Comparison of ENCODE assay signal across 19 cellular contexts in the genomic region with DNA sequence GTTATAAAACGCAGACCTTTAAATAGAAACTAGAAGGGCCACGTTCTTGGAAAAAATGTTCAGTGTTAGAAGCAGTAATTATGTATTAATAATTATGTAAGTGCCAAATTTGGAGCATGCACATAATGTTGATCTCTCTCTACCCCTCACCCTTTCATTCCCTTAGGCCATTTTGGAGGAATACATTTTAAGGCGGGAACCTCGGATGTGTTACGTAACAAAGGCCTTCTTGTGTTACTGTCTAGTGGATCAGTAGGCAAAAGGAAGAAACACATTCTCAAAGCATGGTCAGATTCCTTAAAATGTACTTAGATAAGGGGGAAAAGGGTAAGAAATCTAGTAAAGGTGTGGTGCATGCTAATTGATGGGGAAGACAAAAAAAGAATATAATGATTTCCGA. TPM values are rescaled to one million over a fixed set of nuclear protein-coding genes. Genes with fewer than 3 reads are reported as not detected.
A peak's percentile ranks its signal among the peaks of the same experiment; 100 is the strongest.
DNase-seq lines count a peak whose midpoint lies in the region; ATAC-seq and TF ChIP-seq lines count a peak whose summit lies in the region.
"Had no signal": no experiment of that assay in that cellular context is flagged by ENCODE, and none has a peak within 500 bp of the region (broad histone marks: within the 10 kb centered on the region; RNA-seq: fewer than 3 reads in every experiment).

No MANE protein-coding gene starts in this region.

- H3K4me1 Mint-ChIP-seq in activated CD4-positive, alpha-beta memory T cell treated with anti-CD3 and anti-CD28 coated beads for 36 hours (ENCODE audit: low read depth), result peaks cover 91% of the 10 kb centered on the region
- H3K4me1 Mint-ChIP-seq in activated CD4-positive, alpha-beta memory T cell treated with anti-CD3 and anti-CD28 coated beads, Interleukin-2, amount 10 ng/mL, durations not matched to agents 7 days and 5 days, result peaks cover 80% of the 10 kb centered on the region
- peaks cover 56 to 74% (median 62%) of the 10 kb centered on the region in 3 donors for H3K4me1 Mint-ChIP-seq in IgD-negative memory B cell
- peaks cover 84% of the 10 kb centered on the region for H3K4me1 Mint-ChIP-seq in activated naive CD8-positive, alpha-beta T cell treated with anti-CD3 and anti-CD28 coated beads, Interleukin-2, amount 50 U/mL, for 24 hours
- peaks cover 66 to 76% of the 10 kb centered on the region in 2 donors for H3K4me1 Mint-ChIP-seq in natural killer cell treated with Interleukin-12 subunit alpha and Interleukin-12 subunit beta and Interleukin-15 and Interleukin-18, amount 100 ng/mL, for 72 hours (ENCODE audit: low read depth in 2 of 2)

- H3K27ac Mint-ChIP-seq in activated CD4-positive, alpha-beta memory T cell treated with anti-CD3 and anti-CD28 coated beads for 36 hours, result peak overlapping the region; percentile 49
- no peak overlapping the region for H3K27ac Mint-ChIP-seq in activated CD4-positive, alpha-beta memory T cell treated with anti-CD3 and anti-CD28 coated beads, Interleukin-2, amount 10 ng/mL, durations not matched to agents 7 days and 5 days
- H3K27ac Mint-ChIP-seq in IgD-negative memory B cell, result peak overlapping the region; percentile 36 to 78 (median 78)
- peak overlapping the region; percentile 21 for H3K27ac Mint-ChIP-seq in activated naive CD8-positive, alpha-beta T cell treated with anti-CD3 and anti-CD28 coated beads, Interleukin-2, amount 50 U/mL, for 24 hours
- H3K27ac Mint-ChIP-seq in natural killer cell treated with Interleukin-12 subunit alpha and Interleukin-12 subunit beta and Interleukin-15 and Interleukin-18, amount 100 ng/mL, for 72 hours, result peak overlapping the region; percentile 53 to 58

- H3K4me3 ChIP-seq in BE2C (ENCODE audit: low read depth, low read length), result no peak overlapping the region
- H3K4me3 ChIP-seq: adrenal gland, vagina had no signal

- ATAC-seq in activated naive CD8-positive, alpha-beta T cell treated with anti-CD3 and anti-CD28 coated beads, Interleukin-2, amount 50 U/mL, for 24 hours, result no peak
- no peak for ATAC-seq in natural killer cell treated with Interleukin-12 subunit alpha and Interleukin-12 subunit beta and Interleukin-15 and Interleukin-18, amount 100 ng/mL, for 72 hours
- no peak for ATAC-seq in HG03457 (IDR thresholded peaks at IDR 0.05; ENCODE audit: unreplicated experiment)

- intact Hi-C loops in activated CD4-positive, alpha-beta memory T cell treated with anti-CD3 and anti-CD28 coated beads for 36 hours (cut with micrococcal nuclease), result loop anchor here (5.0 kb wide), 1 partner anchor 34 kb away; no protein-coding TSS in a partner anchor

- no peaks in the 10 kb centered on the region for H3K9me3 Mint-ChIP-seq in activated CD4-positive, alpha-beta memory T cell treated with anti-CD3 and anti-CD28 coated beads for 36 hours
- H3K9me3 Mint-ChIP-seq in activated CD4-positive, alpha-beta memory T cell treated with anti-CD3 and anti-CD28 coated beads, Interleukin-2, amount 10 ng/mL, durations not matched to agents 7 days and 5 days, result no peaks in the 10 kb centered on the region
- no peaks in the 10 kb centered on the region for H3K9me3 Mint-ChIP-seq in IgD-negative memory B cell
- H3K9me3 Mint-ChIP-seq in activated naive CD8-positive, alpha-beta T cell treated with anti-CD3 and anti-CD28 coated beads, Interleukin-2, amount 50 U/mL, for 24 hours, result no peaks in the 10 kb centered on the region
- H3K9me3 Mint-ChIP-seq in natural killer cell treated with Interleukin-12 subunit alpha and Interleukin-12 subunit beta and Interleukin-15 and Interleukin-18, amount 100 ng/mL, for 72 hours, result peaks cover 2% of the 10 kb centered on the region
- H3K9me3 Mint-ChIP-seq: activated T-helper 1 cell treated with anti-CD3 and anti-CD28 coated beads, Interleukin-12 subunit alpha, Interleukin-12 subunit beta, Interleukin-2, Interleukin-4 antibody, amounts not matched to agents 30 ng/mL and 10 ng/mL and 1 ng/mL, durations not matched to agents 14 hours and 24 hours and 36 hours; naive B cell had no signal

- no peaks in the 10 kb centered on the region for H3K4me1 ChIP-seq in BE2C

- no peak overlapping the region for H3K4me3 Mint-ChIP-seq in activated CD4-positive, alpha-beta memory T cell treated with anti-CD3 and anti-CD28 coated beads for 36 hours
- H3K4me3 Mint-ChIP-seq in activated CD4-positive, alpha-beta memory T cell treated with anti-CD3 and anti-CD28 coated beads, Interleukin-2, amount 10 ng/mL, durations not matched to agents 7 days and 5 days, result no peak overlapping the region
- H3K4me3 Mint-ChIP-seq in IgD-negative memory B cell, result no peak overlapping the region
- no peak overlapping the region for H3K4me3 Mint-ChIP-seq in activated naive CD8-positive, alpha-beta T cell treated with anti-CD3 and anti-CD28 coated beads, Interleukin-2, amount 50 U/mL, for 24 hours
- H3K4me3 Mint-ChIP-seq in natural killer cell treated with Interleukin-12 subunit alpha and Interleukin-12 subunit beta and Interleukin-15 and Interleukin-18, amount 100 ng/mL, for 72 hours, result no peak overlapping the region
- H3K4me3 Mint-ChIP-seq: activated T-helper 1 cell treated with anti-CD3 and anti-CD28 coated beads, Interleukin-12 subunit alpha, Interleukin-12 subunit beta, Interleukin-2, Interleukin-4 antibody, amounts not matched to agents 30 ng/mL and 10 ng/mL and 1 ng/mL, durations not matched to agents 14 hours and 24 hours and 36 hours had no signal

- no peaks in the 10 kb centered on the region for H3K36me3 ChIP-seq in BE2C
- H3K36me3 ChIP-seq: adrenal gland, vagina had no signal

- CTCF ChIA-PET in activated CD4-positive, alpha-beta memory T cell treated with anti-CD3 and anti-CD28 coated beads for 36 hours (lab: Charles Lee), result no interaction called here
- CTCF ChIA-PET in activated CD4-positive, alpha-beta memory T cell treated with anti-CD3 and anti-CD28 coated beads, Interleukin-2, amount 10 ng/mL, durations not matched to agents 7 days and 5 days (lab: Charles Lee), result interaction anchor here (1.7 kb wide), 1 partner anchor 35 kb away, joined by 6 read pairs; no protein-coding TSS in a partner anchor

- no peak for TF ChIP-seq CTCF in BE2C (IDR thresholded peaks at IDR 0.05; ENCODE audit: low read depth, low read length)

- no peaks in the 10 kb centered on the region for H3K9me3 ChIP-seq in BE2C
- H3K9me3 ChIP-seq: adrenal gland, vagina had no signal

- POLR2A ChIA-PET in activated CD4-positive, alpha-beta memory T cell treated with anti-CD3 and anti-CD28 coated beads for 36 hours (lab: Charles Lee), result no interaction called here
- POLR2A ChIA-PET in activated CD4-positive, alpha-beta memory T cell treated with anti-CD3 and anti-CD28 coated beads, Interleukin-2, amount 10 ng/mL, durations not matched to agents 7 days and 5 days (lab: Charles Lee), result interaction anchor here (0.6 to 1.0 kb wide), 2 partner anchors 15 to 50 kb away, joined by 3 read pairs; no protein-coding TSS in a partner anchor

- no peaks in the 10 kb centered on the region for H3K27me3 ChIP-seq in BE2C
- H3K27me3 ChIP-seq: adrenal gland, vagina had no signal

- peaks cover 1% of the 10 kb centered on the region for H3K36me3 Mint-ChIP-seq in activated CD4-positive, alpha-beta memory T cell treated with anti-CD3 and anti-CD28 coated beads for 36 hours
- peaks cover 28% of the 10 kb centered on the region for H3K36me3 Mint-ChIP-seq in activated CD4-positive, alpha-beta memory T cell treated with anti-CD3 and anti-CD28 coated beads, Interleukin-2, amount 10 ng/mL, durations not matched to agents 7 days and 5 days (ENCODE audit: low read depth)
- H3K36me3 Mint-ChIP-seq in IgD-negative memory B cell, result peaks cover 5% of the 10 kb centered on the region
- peaks cover 8% of the 10 kb centered on the region for H3K36me3 Mint-ChIP-seq in activated naive CD8-positive, alpha-beta T cell treated with anti-CD3 and anti-CD28 coated beads, Interleukin-2, amount 50 U/mL, for 24 hours (ENCODE audit: low read depth)
- peaks cover 3% of the 10 kb centered on the region for H3K36me3 Mint-ChIP-seq in natural killer cell treated with Interleukin-12 subunit alpha and Interleukin-12 subunit beta and Interleukin-15 and Interleukin-18, amount 100 ng/mL, for 72 hours
- H3K36me3 Mint-ChIP-seq: naive B cell had no signal

- DNase-seq in activated CD4-positive, alpha-beta memory T cell treated with anti-CD3 and anti-CD28 coated beads for 36 hours, result no peak
- no peak for DNase-seq in activated CD4-positive, alpha-beta memory T cell treated with anti-CD3 and anti-CD28 coated beads, Interleukin-2, amount 10 ng/mL, durations not matched to agents 7 days and 5 days
- DNase-seq in activated naive CD8-positive, alpha-beta T cell treated with anti-CD3 and anti-CD28 coated beads, Interleukin-2, amount 50 U/mL, for 24 hours, result no peak
- no peak for DNase-seq in natural killer cell treated with Interleukin-12 subunit alpha and Interleukin-12 subunit beta and Interleukin-15 and Interleukin-18, amount 100 ng/mL, for 72 hours (ENCODE audit: low spot score)
- DNase-seq in SHP77 treated with DMSO at 0.1 percent for 48 hours (lab: John Stamatoyannopoulos, UW), result no peak
- DNase-seq in BE2C, result no peak
- DNase-seq: dermis blood vessel endothelial cell, DMS53, hippocampal formation, mesenchymal stem cell, naive B cell, NCI-H187 treated with DMSO at 0.1 percent for 48 hours, NCI-H510A, posterior cingulate gyrus had no signal

- H3K27me3 Mint-ChIP-seq in activated CD4-positive, alpha-beta memory T cell treated with anti-CD3 and anti-CD28 coated beads for 36 hours, result no peaks in the 10 kb centered on the region
- H3K27me3 Mint-ChIP-seq in activated CD4-positive, alpha-beta memory T cell treated with anti-CD3 and anti-CD28 coated beads, Interleukin-2, amount 10 ng/mL, durations not matched to agents 7 days and 5 days, result no peaks in the 10 kb centered on the region
- H3K27me3 Mint-ChIP-seq in IgD-negative memory B cell, result no peaks in the 10 kb centered on the region
- no peaks in the 10 kb centered on the region for H3K27me3 Mint-ChIP-seq in activated naive CD8-positive, alpha-beta T cell treated with anti-CD3 and anti-CD28 coated beads, Interleukin-2, amount 50 U/mL, for 24 hours
- no peaks in the 10 kb centered on the region for H3K27me3 Mint-ChIP-seq in natural killer cell treated with Interleukin-12 subunit alpha and Interleukin-12 subunit beta and Interleukin-15 and Interleukin-18, amount 100 ng/mL, for 72 hours
- H3K27me3 Mint-ChIP-seq: naive B cell had no signal

RNA-seq across cellular contexts. Expression of gene RASSF3, which starts 52.7 kb away (rescaled TPM):
- 10 to 100 TPM; 40.6 to 40.7 TPM for total RNA-seq in activated CD4-positive, alpha-beta memory T cell treated with anti-CD3 and anti-CD28 coated beads for 36 hours
- 10 to 100 TPM; 81.3 to 83.7 TPM for total RNA-seq in activated CD4-positive, alpha-beta memory T cell treated with anti-CD3 and anti-CD28 coated beads, Interleukin-2, amount 10 ng/mL, durations not matched to agents 7 days and 5 days
- polyA plus RNA-seq in IgD-negative memory B cell, result 3.4 TPM
- total RNA-seq in natural killer cell treated with Interleukin-12 subunit alpha and Interleukin-12 subunit beta and Interleukin-15 and Interleukin-18, amount 100 ng/mL, for 72 hours, result 10 to 100 TPM; 64.3 to 92.1 TPM
- polyA plus RNA-seq in BE2C (2012; ENCODE audit: insufficient read depth, insufficient read length, low read depth), result 38.4 TPM
